ENCODE assay signal across 1 cellular context in genomic region chr17:79618383-79619067, GRCh38.
TF ChIP-seq lines count a peak whose summit lies in the region.

No MANE protein-coding gene starts in this region.

TF ChIP-seq in HepG2, 621 proteins besides CTCF, POLR2A, EP300 and RAD21:
- TF ChIP-seq ZNF646 (CRISPR knock-in tag; IDR thresholded peaks at IDR 0.05) (no peak), ZNF891 (CRISPR knock-in tag; IDR thresholded peaks at IDR 0.05) (no peak), ZNF589 (CRISPR knock-in tag; conservative IDR thresholded peaks at IDR 0.05) (no peak), MTF2 (CRISPR knock-in tag; IDR thresholded peaks at IDR 0.05; ENCODE audit: borderline replicate concordance) (no peak), HMGXB4 (CRISPR knock-in tag; IDR thresholded peaks at IDR 0.05; ENCODE audit: borderline replicate concordance in 1 of 2, low read depth in 1 of 2) (no peak), ZNF678 (CRISPR knock-in tag; IDR thresholded peaks at IDR 0.05) (no peak)
- TF ChIP-seq, protein P1, sequence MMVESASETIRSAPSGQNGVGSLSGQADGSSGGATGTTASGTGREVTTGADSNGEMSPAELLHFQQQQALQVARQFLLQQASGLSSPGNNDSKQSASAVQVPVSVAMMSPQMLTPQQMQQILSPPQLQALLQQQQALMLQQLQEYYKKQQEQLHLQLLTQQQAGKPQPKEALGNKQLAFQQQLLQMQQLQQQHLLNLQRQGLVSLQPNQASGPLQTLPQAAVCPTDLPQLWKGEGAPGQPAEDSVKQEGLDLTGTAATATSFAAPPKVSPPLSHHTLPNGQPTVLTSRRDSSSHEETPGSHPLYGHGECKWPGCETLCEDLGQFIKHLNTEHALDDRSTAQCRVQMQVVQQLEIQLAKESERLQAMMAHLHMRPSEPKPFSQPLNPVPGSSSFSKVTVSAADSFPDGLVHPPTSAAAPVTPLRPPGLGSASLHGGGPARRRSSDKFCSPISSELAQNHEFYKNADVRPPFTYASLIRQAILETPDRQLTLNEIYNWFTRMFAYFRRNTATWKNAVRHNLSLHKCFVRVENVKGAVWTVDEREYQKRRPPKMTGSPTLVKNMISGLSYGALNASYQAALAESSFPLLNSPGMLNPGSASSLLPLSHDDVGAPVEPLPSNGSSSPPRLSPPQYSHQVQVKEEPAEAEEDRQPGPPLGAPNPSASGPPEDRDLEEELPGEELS (CRISPR knock-in tag; IDR thresholded peaks at IDR 0.05): no peak
- TF ChIP-seq, protein P2, sequence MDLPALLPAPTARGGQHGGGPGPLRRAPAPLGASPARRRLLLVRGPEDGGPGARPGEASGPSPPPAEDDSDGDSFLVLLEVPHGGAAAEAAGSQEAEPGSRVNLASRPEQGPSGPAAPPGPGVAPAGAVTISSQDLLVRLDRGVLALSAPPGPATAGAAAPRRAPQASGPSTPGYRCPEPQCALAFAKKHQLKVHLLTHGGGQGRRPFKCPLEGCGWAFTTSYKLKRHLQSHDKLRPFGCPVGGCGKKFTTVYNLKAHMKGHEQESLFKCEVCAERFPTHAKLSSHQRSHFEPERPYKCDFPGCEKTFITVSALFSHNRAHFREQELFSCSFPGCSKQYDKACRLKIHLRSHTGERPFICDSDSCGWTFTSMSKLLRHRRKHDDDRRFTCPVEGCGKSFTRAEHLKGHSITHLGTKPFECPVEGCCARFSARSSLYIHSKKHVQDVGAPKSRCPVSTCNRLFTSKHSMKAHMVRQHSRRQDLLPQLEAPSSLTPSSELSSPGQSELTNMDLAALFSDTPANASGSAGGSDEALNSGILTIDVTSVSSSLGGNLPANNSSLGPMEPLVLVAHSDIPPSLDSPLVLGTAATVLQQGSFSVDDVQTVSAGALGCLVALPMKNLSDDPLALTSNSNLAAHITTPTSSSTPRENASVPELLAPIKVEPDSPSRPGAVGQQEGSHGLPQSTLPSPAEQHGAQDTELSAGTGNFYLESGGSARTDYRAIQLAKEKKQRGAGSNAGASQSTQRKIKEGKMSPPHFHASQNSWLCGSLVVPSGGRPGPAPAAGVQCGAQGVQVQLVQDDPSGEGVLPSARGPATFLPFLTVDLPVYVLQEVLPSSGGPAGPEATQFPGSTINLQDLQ (CRISPR knock-in tag; IDR thresholded peaks at IDR 0.05): no peak
